ENCODE assay signal across 1 cellular context in genomic region chr3:153277029-153277428, GRCh38.
A peak's percentile ranks its signal among the peaks of the same experiment; 100 is the strongest.
TF ChIP-seq lines count a peak whose summit lies in the region.

No MANE protein-coding gene starts in this region.

TF ChIP-seq in SK-N-SH, 30 proteins besides CTCF, POLR2A, EP300 and RAD21 (continued from another document):
- no peak for TF ChIP-seq IRF3 (IDR thresholded peaks at IDR 0.05; ENCODE audit: low read depth, low read length)
- TF ChIP-seq TCF12 (IDR thresholded peaks at IDR 0.05): 0 out of 2 replicates have a peak, but pooled peaks have one; percentile 11
- TF ChIP-seq RFX5 (IDR thresholded peaks at IDR 0.05; ENCODE audit: low read length): no peak
- peak; percentile 58 for TF ChIP-seq PBX3 (IDR thresholded peaks at IDR 0.05)
- peak; percentile 12; the same call in 1 of the 2 replicates for TF ChIP-seq JUND (IDR thresholded peaks at IDR 0.05)
- TF ChIP-seq GATA2 (CRISPR knock-in tag; IDR thresholded peaks at IDR 0.05): no peak
TF ChIP-seq in SK-N-SH: peak in this region for 3.
